Comparison of ENCODE assay signal across 8 cellular contexts in genomic region chr11:62599909-62600308, GRCh38. TPM values are rescaled to one million over a fixed set of nuclear protein-coding genes. Genes with fewer than 3 reads are reported as not detected.
DNase-seq lines count a peak whose midpoint lies in the region; ATAC-seq, FAIRE-seq and TF ChIP-seq lines count a peak whose summit lies in the region.

No MANE protein-coding gene starts in this region.

- ATAC-seq in IMR-90 (ENCODE audit: low read depth) (no peak), HG02798 (IDR thresholded peaks at IDR 0.05; ENCODE audit: poor library complexity, unreplicated experiment) (no peak), GM18519 (IDR thresholded peaks at IDR 0.05; ENCODE audit: low FRiP score, unreplicated experiment) (no peak)

- H2AK5ac ChIP-seq in IMR-90 (ENCODE audit: low read depth, low read length), result peak overlapping the region; percentile 67

- peak overlapping the region in 1 of 2 experiments; percentile 55; a peak in 2 of 4 replicates for H4K8ac ChIP-seq in IMR-90 (ENCODE audit: low read depth in 2 of 2, low read length in 2 of 2)

- H3K9me1 ChIP-seq in IMR-90 (ENCODE audit: insufficient read depth, low read length), result peaks cover 5% of the 10 kb centered on the region

- FAIRE-seq in bronchial epithelial cell (lab: Jason Lieb, UNC), result no peak

- peak overlapping the region; percentile 26; the same call in 1 of the 2 replicates for H4K5ac ChIP-seq in IMR-90 (ENCODE audit: low read depth, low read length)

- 0 to 100% methylated on average over 2 of the region's 5 CpGs for WGBS in IMR-90 (ENCODE audit: extremely low coverage in 2 of 2, insufficient read length in 1 of 2), 2 experiments

- peak overlapping the region; percentile 95 for H3K4me3 ChIP-seq in A673 (ENCODE audit: low read depth, low read length, poor library complexity, severe bottlenecking)
- H3K4me3 ChIP-seq in IMR-90 (ENCODE audit: insufficient read depth, low read depth, low read length), result peak overlapping the region; percentile 87
- H3K4me3 ChIP-seq in bronchial epithelial cell (ENCODE audit: low read depth, low read length), result peak overlapping the region; percentile 91
- peak overlapping the region; percentile 93 for H3K4me3 ChIP-seq in mononuclear cell (ENCODE audit: low read length)

- TF ChIP-seq CTCF in A673 (conservative IDR thresholded peaks at IDR 0.05; ENCODE audit: low read depth, low read length) (no peak), IMR-90 (conservative IDR thresholded peaks at IDR 0.05; ENCODE audit: low read depth, low read length) (no peak), bronchial epithelial cell (IDR thresholded peaks at IDR 0.05; ENCODE audit: insufficient read depth, low read length, severe bottlenecking) (no peak)

- H2BK120ac ChIP-seq in IMR-90 (ENCODE audit: low read depth, low read length), result peak overlapping the region; percentile 25; the same call in 1 of the 2 replicates

- BruUV-seq in A673 (replicated peaks; lab: Mats Ljungman, UMichigan), result TSS peak; percentile 41
- TSS peak; percentile 19 for BruUV-seq in IMR-90 (replicated peaks; lab: Mats Ljungman, UMichigan)

- H3K56ac ChIP-seq in IMR-90 (ENCODE audit: extremely low read depth, insufficient read depth, low read length), result peak overlapping the region; percentile 90; the same call in 1 of the 2 replicates

- peak overlapping the region; percentile 90 for H3K9ac ChIP-seq in IMR-90 (ENCODE audit: low read depth, low read length)

- dilution Hi-C loops in IMR-90 (cut with HindIII; ENCODE audit: low sequenced_read_pairs, unreplicated experiment), result no loop called here

- H3K79me1 ChIP-seq in IMR-90 (ENCODE audit: low read depth in 1 of 2, low read length in 2 of 2), result peaks cover 15 to 49% of the 10 kb centered on the region in 2 experiments

- DNase-seq in A673 (ENCODE audit: low spot score) (no peak), IMR-90 (no peak), bronchial epithelial cell (ENCODE audit: low read depth) (peak; percentile 97), nucleus accumbens (lab: John Stamatoyannopoulos, UW) (no peak), NCI-H524 (lab: John Stamatoyannopoulos, UW) (no peak)

- TF ChIP-seq RAD21 in IMR-90 (IDR thresholded peaks at IDR 0.05; ENCODE audit: low read length), result no peak

- peak overlapping the region; percentile 78 for H3K4ac ChIP-seq in IMR-90 (ENCODE audit: low read depth, low read length)

- H2AFZ ChIP-seq in IMR-90 (replicated peaks; ENCODE audit: low read length, poor library complexity), result no peak overlapping the region

- H2AK9ac ChIP-seq in IMR-90 (replicated peaks; ENCODE audit: low read depth, low read length, poor library complexity), result peak overlapping the region; percentile 73

- no peak overlapping the region for H2BK20ac ChIP-seq in IMR-90 (ENCODE audit: low read depth, low read length)

- POLR2A ChIA-PET in A673 (lab: Charles Lee; ENCODE audit: low non-redundant PET), result no interaction called here
- POLR2A ChIA-PET in IMR-90 (lab: Charles Lee; ENCODE audit: unreplicated experiment), result no interaction called here

- peaks cover 17% of the 10 kb centered on the region; the same call in 1 of the 2 replicates for H4K20me1 ChIP-seq in IMR-90 (ENCODE audit: insufficient read depth, low read length)

- in situ Hi-C loops in IMR-90 (cut with MboI; ENCODE audit: low sequenced_read_pairs), result no loop called here

- H3K4me2 ChIP-seq in IMR-90 (ENCODE audit: low read depth, low read length), result peak overlapping the region; percentile 91

- no peak overlapping the region for H3K18ac ChIP-seq in IMR-90 (ENCODE audit: low read depth, low read length)

- intact Hi-C loops in A673 (cut with micrococcal nuclease; ENCODE audit: unreplicated experiment), result loop anchor here (10.0 kb wide), 1 partner anchor 255 kb away; no protein-coding TSS in a partner anchor
- intact Hi-C loops in IMR-90 (cut with micrococcal nuclease), result loop anchor here (10.0 kb wide), 1 partner anchor 95 kb away; no protein-coding TSS in a partner anchor

- H2BK15ac ChIP-seq in IMR-90 (ENCODE audit: low read depth, low read length), result peak overlapping the region; percentile 46; the same call in 1 of the 3 replicates

- CTCF ChIA-PET in A673 (lab: Charles Lee) (interaction anchor here (0.5 to 1.3 kb wide), 3 partner anchors 12 to 476 kb away, joined by 3 to 5 read pairs (median 4); partner anchors contain the start of gene INCENP), IMR-90 (lab: Yijun Ruan, JAX) (interaction anchor here (0.9 kb wide), 1 partner anchor 12 kb away, joined by 4 read pairs; the partner anchor contains the start of gene EML3)

- H3K14ac ChIP-seq in IMR-90 (replicated peaks; ENCODE audit: low read depth, low read length), result peak overlapping the region; percentile 80

- no peak for TF ChIP-seq POLR2A in IMR-90 (IDR thresholded peaks at IDR 0.05; ENCODE audit: low read depth, low read length)

- peaks cover 21% of the 10 kb centered on the region for H3K4me1 ChIP-seq in A673 (ENCODE audit: insufficient read depth, low read length, poor library complexity, severe bottlenecking)
- peaks cover 7% of the 10 kb centered on the region for H3K4me1 ChIP-seq in IMR-90 (ENCODE audit: control insufficient read depth, insufficient read depth, low read length)
- H3K4me1 ChIP-seq in mononuclear cell (ENCODE audit: insufficient read depth, low read length), result peaks cover 49% of the 10 kb centered on the region

- H4K91ac ChIP-seq in IMR-90 (ENCODE audit: insufficient read depth, low read depth, low read length), result peak overlapping the region; percentile 46

- H3K27me3 ChIP-seq in A673 (replicated peaks; ENCODE audit: insufficient read depth, low read depth, low read length, poor library complexity) (no peaks in the 10 kb centered on the region), IMR-90 (ENCODE audit: control insufficient read depth, insufficient read depth, low read length) (no peaks in the 10 kb centered on the region), bronchial epithelial cell (ENCODE audit: control insufficient read depth, insufficient read depth, low read length) (no peaks in the 10 kb centered on the region), mononuclear cell (ENCODE audit: insufficient read depth, low read length) (no peaks in the 10 kb centered on the region)

- peak overlapping the region; percentile 97 for H3K27ac ChIP-seq in A673 (ENCODE audit: low read depth, low read length, poor library complexity, severe bottlenecking)
- H3K27ac ChIP-seq in IMR-90 (ENCODE audit: insufficient read depth, low read length), result peak overlapping the region; percentile 76

- H3K23ac ChIP-seq in IMR-90 (ENCODE audit: low read depth, low read length), result peak overlapping the region; percentile 91

- H3K9me3 ChIP-seq in A673 (ENCODE audit: low read depth, low read length, poor library complexity, severe bottlenecking) (no peaks in the 10 kb centered on the region), IMR-90 (ENCODE audit: control insufficient read depth, insufficient read depth, low read length) (no peaks in the 10 kb centered on the region), mononuclear cell (ENCODE audit: low read depth, low read length) (no peaks in the 10 kb centered on the region)

- H3K36me3 ChIP-seq in A673 (ENCODE audit: insufficient read depth, low read length, poor library complexity, severe bottlenecking) (peaks cover 47% of the 10 kb centered on the region), IMR-90 (ENCODE audit: control insufficient read depth, insufficient read depth, low read length) (peaks cover 41% of the 10 kb centered on the region), bronchial epithelial cell (ENCODE audit: control insufficient read depth, insufficient read depth, low read length) (peaks cover 19% of the 10 kb centered on the region)

- peak overlapping the region; percentile 78 for H2BK5ac ChIP-seq in IMR-90 (ENCODE audit: low read depth, low read length, poor library complexity, severe bottlenecking)

TF ChIP-seq in IMR-90, 13 proteins besides CTCF, POLR2A, EP300 and RAD21 (continues in another document):
- no peak for TF ChIP-seq BHLHE40 (IDR thresholded peaks at IDR 0.05; ENCODE audit: low read depth, low read length)
- TF ChIP-seq MAZ (IDR thresholded peaks at IDR 0.05; ENCODE audit: borderline replicate concordance, low read depth, low read length), result no peak
- no peak for TF ChIP-seq CEBPB (IDR thresholded peaks at IDR 0.05; ENCODE audit: low read depth, low read length)
- TF ChIP-seq CHD1 (IDR thresholded peaks at IDR 0.05; ENCODE audit: low read depth, low read length), result no peak
- no peak for TF ChIP-seq SMC3 (IDR thresholded peaks at IDR 0.05; ENCODE audit: low read depth, low read length)

RNA-seq across cellular contexts. Expression of gene MTA2, which starts 1.8 kb away (rescaled TPM):
- total RNA-seq in A673 (2021) (241 and 243 TPM in 2 replicates), IMR-90 (2012; rRNA removed) (126 and 136 TPM in 2 replicates), bronchial epithelial cell (150 and 162 TPM in 2 replicates), mononuclear cell (102 TPM)
- 28.0 and 34.8 TPM in 2 replicates for polyA plus RNA-seq in IMR-90 (2012; rRNA removed)
- polyA plus RNA-seq in IMR-90 (2012; cell fraction: cytosol; rRNA removed), result 14.4 and 18.0 TPM in 2 replicates
- 35.6 and 60.7 TPM in 2 replicates for polyA plus RNA-seq in IMR-90 (2012; cell fraction: nucleus; rRNA removed; ENCODE audit: low replicate concordance)

RNA-seq across cellular contexts. Expression of gene TUT1, which starts 8.6 kb away (rescaled TPM):
- 27.3 and 27.6 TPM in 2 replicates for total RNA-seq in A673 (2021)
- 3.3 and 4.3 TPM in 2 replicates for total RNA-seq in IMR-90 (2012; rRNA removed)
- 10.1 TPM in 2 replicates for polyA plus RNA-seq in IMR-90 (2012; rRNA removed)
- 8.4 and 9.3 TPM in 2 replicates for polyA plus RNA-seq in IMR-90 (2012; cell fraction: cytosol; rRNA removed)
- 42.6 and 48.7 TPM in 2 replicates for polyA plus RNA-seq in IMR-90 (2012; cell fraction: nucleus; rRNA removed; ENCODE audit: low replicate concordance)
- total RNA-seq in bronchial epithelial cell, result 7.0 and 9.5 TPM in 2 replicates
- total RNA-seq in mononuclear cell, result 3.3 TPM

RNA-seq across cellular contexts. Expression of gene EML3, which starts 12.7 kb away (rescaled TPM):
- total RNA-seq in A673 (2021) (21.3 and 30.4 TPM in 2 replicates), IMR-90 (2012; rRNA removed) (4.4 and 5.0 TPM in 2 replicates), bronchial epithelial cell (10.0 and 11.1 TPM in 2 replicates), mononuclear cell (32.2 TPM)
- polyA plus RNA-seq in IMR-90 (2012; rRNA removed), result 24.7 and 26.1 TPM in 2 replicates
- 13.6 and 18.0 TPM in 2 replicates for polyA plus RNA-seq in IMR-90 (2012; cell fraction: cytosol; rRNA removed)
- 158 and 257 TPM in 2 replicates for polyA plus RNA-seq in IMR-90 (2012; cell fraction: nucleus; rRNA removed; ENCODE audit: low replicate concordance)

RNA-seq across cellular contexts. Expression of gene ROM1, which starts 13.1 kb away (rescaled TPM):
- 1.1 and 1.3 TPM in 2 replicates for total RNA-seq in A673 (2021)
- 2.2 TPM in 2 replicates for total RNA-seq in IMR-90 (2012; rRNA removed)
- polyA plus RNA-seq in IMR-90 (2012; rRNA removed), result 1.7 and 2.5 TPM in 2 replicates
- 3.4 and 3.8 TPM in 2 replicates for polyA plus RNA-seq in IMR-90 (2012; cell fraction: cytosol; rRNA removed)
- polyA plus RNA-seq in IMR-90 (2012; cell fraction: nucleus; rRNA removed; ENCODE audit: low replicate concordance), result 2.1 and 3.1 TPM in 2 replicates
- total RNA-seq in bronchial epithelial cell, result 2.6 and 2.8 TPM in 2 replicates
- 1.3 TPM for total RNA-seq in mononuclear cell

RNA-seq across cellular contexts. Expression of gene B3GAT3, which starts 21.9 kb away (rescaled TPM):
- total RNA-seq in A673 (2021) (64.7 and 68.2 TPM in 2 replicates), IMR-90 (2012; rRNA removed) (10.4 and 10.6 TPM in 2 replicates), bronchial epithelial cell (24.2 and 26.2 TPM in 2 replicates), mononuclear cell (15.7 TPM)
- polyA plus RNA-seq in IMR-90 (2012; rRNA removed), result 38.4 and 51.7 TPM in 2 replicates
- 40.2 and 66.9 TPM in 2 replicates for polyA plus RNA-seq in IMR-90 (2012; cell fraction: cytosol; rRNA removed)
- 32.1 and 121 TPM in 2 replicates for polyA plus RNA-seq in IMR-90 (2012; cell fraction: nucleus; rRNA removed; ENCODE audit: low replicate concordance)
